In genomic region chrX:149630681-149631292, GRCh38 we compare ENCODE assay signal across 9 cellular contexts. TPM values are rescaled to one million over a fixed set of nuclear protein-coding genes. Genes with fewer than 3 reads are reported as not detected.
DNase-seq lines count a peak whose midpoint lies in the region; ATAC-seq and TF ChIP-seq lines count a peak whose summit lies in the region.
"Had no signal": no experiment of that assay in that cellular context is flagged by ENCODE, and none has a peak within 500 bp of the region (broad histone marks: within the 10 kb centered on the region; RNA-seq: fewer than 3 reads in every experiment).

No MANE protein-coding gene starts in this region.

- H3K4me1 Mint-ChIP-seq in HFFc6 (ENCODE audit: low read depth) (peaks cover 23% of the 10 kb centered on the region), activated B cell treated with CpG ODN at 0.5 μM for 24 hours (peaks cover 26% of the 10 kb centered on the region)

- H3K9me3 Mint-ChIP-seq in HFFc6 (no peaks in the 10 kb centered on the region), activated B cell treated with CpG ODN at 0.5 μM for 24 hours (no peaks in the 10 kb centered on the region)

- peak overlapping the region; percentile 81 for H3K27ac Mint-ChIP-seq in HFFc6
- peak overlapping the region; percentile 68 for H3K27ac Mint-ChIP-seq in activated B cell treated with CpG ODN at 0.5 μM for 24 hours

- POLR2A ChIA-PET in activated B cell treated with CpG ODN at 0.5 μM for 24 hours (lab: Charles Lee) = no interaction called here

- ATAC-seq in activated B cell treated with CpG ODN at 0.5 μM for 24 hours (ENCODE audit: low read depth) = no peak
- peak; percentile 56 for ATAC-seq in omental fat pad (ENCODE audit: low FRiP score)
- ATAC-seq in GM21360 (IDR thresholded peaks at IDR 0.05; ENCODE audit: unreplicated experiment) = no peak
- no peak for ATAC-seq in HG03108 (IDR thresholded peaks at IDR 0.05; ENCODE audit: unreplicated experiment)

- intact Hi-C loops in activated B cell treated with CpG ODN at 0.5 μM for 24 hours (cut with micrococcal nuclease) = loop anchor here (2.0 to 10.0 kb wide), 7 partner anchors 18 to 1767 kb away; partner anchors contain the start of genes CD99L2, EOLA2, FMR1 and MTMR1

- H3K36me3 Mint-ChIP-seq in HFFc6 (ENCODE audit: low read depth) (no peaks in the 10 kb centered on the region), activated B cell treated with CpG ODN at 0.5 μM for 24 hours (ENCODE audit: low read depth) (no peaks in the 10 kb centered on the region)

- H3K27me3 Mint-ChIP-seq in HFFc6 (ENCODE audit: insufficient read depth) = peaks cover 11% of the 10 kb centered on the region
- H3K27me3 Mint-ChIP-seq in activated B cell treated with CpG ODN at 0.5 μM for 24 hours = no peaks in the 10 kb centered on the region

- DNase-seq in CD1c-positive myeloid dendritic cell (ENCODE audit: extremely low spot score) = peak; percentile 15
- peak; percentile 52 for DNase-seq in HFFc6
- no peak for DNase-seq in activated B cell treated with CpG ODN at 0.5 μM for 24 hours
- DNase-seq in germinal center (ENCODE audit: low spot score) = peak; percentile 3
- DNase-seq in omental fat pad (ENCODE audit: low spot score) = no peak
- DNase-seq in NCI-H2107 (lab: John Stamatoyannopoulos, UW) = no peak

- H3K4me3 Mint-ChIP-seq in HFFc6 (peak overlapping the region; percentile 96), activated B cell treated with CpG ODN at 0.5 μM for 24 hours (peak overlapping the region; percentile 89)

- peak; percentile 35 for TF ChIP-seq CTCF in HFFc6 (IDR thresholded peaks at IDR 0.05)
- no peak for TF ChIP-seq CTCF in activated B cell treated with CpG ODN at 0.5 μM for 24 hours (IDR thresholded peaks at IDR 0.05)
- TF ChIP-seq CTCF in omental fat pad (IDR thresholded peaks at IDR 0.05) = no peak

- CTCF ChIA-PET in activated B cell treated with CpG ODN at 0.5 μM for 24 hours (lab: Charles Lee) = no interaction called here

RNA-seq across cellular contexts. Expression of gene TMEM185A, which starts 0.8 kb away (rescaled TPM):
- 10 to 100 TPM; 14.7 to 19.8 (median 16.4) TPM for total RNA-seq in HFFc6 (2021; fragmentation: NEBNext Ultra II Directional; extraction: Animal tissue kit (Norgen Biotek cat#: 25700))
- total RNA-seq in activated B cell treated with CpG ODN at 0.5 μM for 24 hours = 17.4 and 19.1 TPM in 2 replicates
- total RNA-seq in omental fat pad = 10 to 100 TPM; 10.3 to 21.0 (median 16.3) TPM

RNA-seq across cellular contexts. Expression of gene HSFX2, which starts 35.7 kb away (rescaled TPM):
- total RNA-seq in HFFc6 (2021; fragmentation: NEBNext Ultra II Directional; extraction: Animal tissue kit (Norgen Biotek cat#: 25700)) = under 1 TPM in 2 of 6 experiments, not detected in 4; 0.34 to 0.35 TPM
- 0.33 and 0.51 TPM in 2 replicates for total RNA-seq in activated B cell treated with CpG ODN at 0.5 μM for 24 hours
- under 1 TPM in 1 of 4 donors, not detected in 3; 0.63 TPM for total RNA-seq in omental fat pad

RNA-seq across cellular contexts. Expression of gene MAGEA9B, which starts 43.5 kb away (rescaled TPM):
- not detected for total RNA-seq in HFFc6 (2021; fragmentation: NEBNext Ultra II Directional; extraction: Animal tissue kit (Norgen Biotek cat#: 25700))
- not detected in 2 replicates for total RNA-seq in activated B cell treated with CpG ODN at 0.5 μM for 24 hours
- not detected for total RNA-seq in omental fat pad
- total RNA-seq: subcutaneous adipose tissue had no signal

Comparison
In these comparisons a context has a peak if more than half of its experiments do, and no peak if none do; other contexts are left out.
1. DNase-seq: peak in CD1c-positive myeloid dendritic cell (single experiment), HFFc6 (single experiment) and germinal center (single experiment); none in activated B cell treated with CpG ODN at 0.5 μM for 24 hours (single experiment), omental fat pad (single experiment) and NCI-H2107 (single experiment).